8 cellular contexts compared by ENCODE assay signal in genomic region chr16:12455287-12455798, GRCh38.
A peak's percentile ranks its signal among the peaks of the same experiment; 100 is the strongest.
DNase-seq lines count a peak whose midpoint lies in the region; ATAC-seq, FAIRE-seq and TF ChIP-seq lines count a peak whose summit lies in the region.

No MANE protein-coding gene starts in this region.

- FAIRE-seq in bronchial epithelial cell (lab: Jason Lieb, UNC) = no peak

- no peak overlapping the region for H3K4me3 ChIP-seq in GM12865 (ENCODE audit: low read depth, low read length)
- H3K4me3 ChIP-seq in bronchial epithelial cell (ENCODE audit: low read depth, low read length) = no peak overlapping the region

- TF ChIP-seq CTCF in GM12865 (IDR thresholded peaks at IDR 0.05; ENCODE audit: insufficient read depth, low read depth, low read length, missing control alignments) (peak; percentile 78), bronchial epithelial cell (IDR thresholded peaks at IDR 0.05; ENCODE audit: insufficient read depth, low read length, severe bottlenecking) (peak; percentile 62)

- no peaks in the 10 kb centered on the region for H3K27me3 ChIP-seq in bronchial epithelial cell (ENCODE audit: control insufficient read depth, insufficient read depth, low read length)

- no peaks in the 10 kb centered on the region for H3K36me3 ChIP-seq in bronchial epithelial cell (ENCODE audit: control insufficient read depth, insufficient read depth, low read length)

- DNase-seq in GM12865 (ENCODE audit: low read depth) (peak; percentile 58), MV-4-11 (lab: John Stamatoyannopoulos, UW) (peak; percentile 29), SW480 (ENCODE audit: low spot score) (peak; percentile 55), bronchial epithelial cell (ENCODE audit: low read depth) (peak; percentile 5), kidney glomerular epithelial cell (lab: John Stamatoyannopoulos, UW) (peak; percentile 62)
- DNase-seq in stimulated activated CD4-positive, alpha-beta T cell treated with anti-CD3 and anti-CD28 coated beads, Interleukin-2, amount 100 ng/mL, for 48 hours = peak; percentile 49 to 52

- ATAC-seq in GM21367 (IDR thresholded peaks at IDR 0.05; ENCODE audit: unreplicated experiment) = no peak
- no peak for ATAC-seq in GM19328 (IDR thresholded peaks at IDR 0.05; ENCODE audit: unreplicated experiment)

Comparison
In these comparisons a context has a peak if more than half of its experiments do, and no peak if none do; other contexts are left out.
1. DNase-seq: peak in every context shown above with its lines; median percentile 62 in kidney glomerular epithelial cell; 58 in GM12865; 55 in SW480; 50 in stimulated activated CD4-positive, alpha-beta T cell treated with anti-CD3 and anti-CD28 coated beads, Interleukin-2, amount 100 ng/mL, for 48 hours; 29 in MV-4-11; 5 in bronchial epithelial cell.